ENCODE assay signal across 1 cellular context in genomic region chr3:18070231-18070630, GRCh38.
TF ChIP-seq lines count a peak whose summit lies in the region.

No MANE protein-coding gene starts in this region.

TF ChIP-seq in A549, 52 proteins besides CTCF, POLR2A, EP300 and RAD21:
- TF ChIP-seq ELK1 (IDR thresholded peaks at IDR 0.05; ENCODE audit: low read depth, low read length) (no peak), MAFK (IDR thresholded peaks at IDR 0.05; ENCODE audit: partially characterized antibody) (peak; percentile 67), CHD2 (IDR thresholded peaks at IDR 0.05; ENCODE audit: low read length, partially characterized antibody) (no peak)
